ENCODE assay signal across 11 cellular contexts in the genomic region with DNA sequence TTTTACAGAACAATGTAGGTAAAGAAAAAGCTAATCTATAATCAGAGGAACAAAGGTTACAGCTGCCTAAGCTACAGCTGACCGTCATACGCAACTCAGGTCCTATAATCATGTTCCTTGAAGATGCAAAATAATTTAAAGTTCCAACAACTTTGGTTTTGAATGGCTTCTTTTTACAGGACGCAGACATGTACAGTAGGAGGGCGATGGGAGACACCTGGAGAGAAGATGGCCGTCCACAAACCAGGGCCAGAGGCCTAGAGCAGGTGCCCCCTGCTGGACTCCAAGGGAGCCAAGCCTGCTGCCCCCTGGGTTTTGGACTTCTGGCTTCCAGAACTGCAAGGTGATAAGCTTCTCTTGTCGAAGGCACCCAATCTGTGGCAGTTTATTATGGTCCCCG. TPM values are rescaled to one million over a fixed set of nuclear protein-coding genes. Genes with fewer than 3 reads are reported as not detected.
DNase-seq lines count a peak whose midpoint lies in the region; ATAC-seq and TF ChIP-seq lines count a peak whose summit lies in the region.
"Had no signal": no experiment of that assay in that cellular context is flagged by ENCODE, and none has a peak within 500 bp of the region (broad histone marks: within the 10 kb centered on the region; RNA-seq: fewer than 3 reads in every experiment).

No MANE protein-coding gene starts in this region.

- H3K4me1 Mint-ChIP-seq in chondrocyte (ENCODE audit: low read depth) (peaks cover 5% of the 10 kb centered on the region), nephron progenitor cell (peaks cover 13% of the 10 kb centered on the region)

- H3K4me3 Mint-ChIP-seq in chondrocyte (ENCODE audit: unreplicated experiment) = no peak overlapping the region
- H3K4me3 Mint-ChIP-seq in nephron progenitor cell = no peak overlapping the region

- DNase-seq in ELR (ENCODE audit: low read depth) (peak; percentile 46), NB4 (ENCODE audit: low read depth) (no peak), chondrocyte (ENCODE audit: low spot score) (no peak), nephron progenitor cell (no peak), AML-193 (lab: John Stamatoyannopoulos, UW) (no peak)
- DNase-seq in activated T-cell treated with anti-CD3 and anti-CD28 coated beads, Interleukin-2, amount 50 U/mL, for 48 hours = no peak
- DNase-seq in activated CD4-positive, alpha-beta T cell treated with anti-CD3 and anti-CD28 coated beads for 48 hours = no peak
- DNase-seq in activated naive CD4-positive, alpha-beta T cell treated with anti-CD3 and anti-CD28 coated beads, Interleukin-2, amount 50 U/mL, for 72 hours (ENCODE audit: low spot score in 2 of 2) = no peak
- DNase-seq: activated CD4-positive, alpha-beta T cell treated with anti-CD3 and anti-CD28 coated beads, Interleukin-2, amount 50 U/mL, for 4 hours; NCI-H1092 had no signal

- TF ChIP-seq CTCF in NB4 (IDR thresholded peaks at IDR 0.05; ENCODE audit: low read depth, low read length) (peak; percentile 69), chondrocyte (IDR thresholded peaks at IDR 0.05) (peak; percentile 60), nephron progenitor cell (IDR thresholded peaks at IDR 0.05) (peak; percentile 38)

- H3K36me3 Mint-ChIP-seq in chondrocyte (ENCODE audit: low read depth) (peaks cover 6% of the 10 kb centered on the region), nephron progenitor cell (ENCODE audit: low read depth) (peaks cover 9% of the 10 kb centered on the region)
- H3K36me3 Mint-ChIP-seq in activated naive CD4-positive, alpha-beta T cell treated with anti-CD3 and anti-CD28 coated beads, Interleukin-2, amount 50 U/mL, for 72 hours = peaks cover 0 to 7% of the 10 kb centered on the region in 2 donors

- ATAC-seq in activated naive CD4-positive, alpha-beta T cell treated with anti-CD3 and anti-CD28 coated beads, Interleukin-2, amount 50 U/mL, for 72 hours = no peak

- H3K27me3 Mint-ChIP-seq in chondrocyte (ENCODE audit: low read depth) (no peaks in the 10 kb centered on the region), nephron progenitor cell (ENCODE audit: low read depth, poor library complexity) (peaks cover 6% of the 10 kb centered on the region)

- no peak overlapping the region for H3K27ac Mint-ChIP-seq in chondrocyte (ENCODE audit: unreplicated experiment)
- no peak overlapping the region for H3K27ac Mint-ChIP-seq in nephron progenitor cell
- no peak overlapping the region for H3K27ac Mint-ChIP-seq in activated naive CD4-positive, alpha-beta T cell treated with anti-CD3 and anti-CD28 coated beads, Interleukin-2, amount 50 U/mL, for 72 hours

- no peak for TF ChIP-seq POLR2A in NB4 (IDR thresholded peaks at IDR 0.05; ENCODE audit: extremely low read depth, insufficient read length)

- no peak overlapping the region for H3K4me3 ChIP-seq in NB4 (ENCODE audit: low read depth, low read length)

- H3K9me3 Mint-ChIP-seq in chondrocyte (ENCODE audit: low read depth) (peaks cover 24% of the 10 kb centered on the region), nephron progenitor cell (peaks cover 39% of the 10 kb centered on the region)
- peaks cover 6 to 11% of the 10 kb centered on the region in 2 donors for H3K9me3 Mint-ChIP-seq in activated naive CD4-positive, alpha-beta T cell treated with anti-CD3 and anti-CD28 coated beads, Interleukin-2, amount 50 U/mL, for 72 hours

RNA-seq across cellular contexts. Expression of a gene that starts 10.6 kb away (rescaled TPM):
- total RNA-seq in chondrocyte = 0.28 to 0.36 TPM (median 0.35 TPM) in 3 replicates
- total RNA-seq in activated naive CD4-positive, alpha-beta T cell treated with anti-CD3 and anti-CD28 coated beads, Interleukin-2, amount 50 U/mL, for 72 hours = not detected
- total RNA-seq: subcutaneous adipose tissue had no signal

RNA-seq across cellular contexts. Expression of a gene that starts 10.7 kb away (rescaled TPM):
- 0.37 TPM in 1 of 3 replicates, not detected in the others for total RNA-seq in chondrocyte
- total RNA-seq in activated naive CD4-positive, alpha-beta T cell treated with anti-CD3 and anti-CD28 coated beads, Interleukin-2, amount 50 U/mL, for 72 hours = not detected
- total RNA-seq: subcutaneous adipose tissue had no signal
